In the genomic region with DNA sequence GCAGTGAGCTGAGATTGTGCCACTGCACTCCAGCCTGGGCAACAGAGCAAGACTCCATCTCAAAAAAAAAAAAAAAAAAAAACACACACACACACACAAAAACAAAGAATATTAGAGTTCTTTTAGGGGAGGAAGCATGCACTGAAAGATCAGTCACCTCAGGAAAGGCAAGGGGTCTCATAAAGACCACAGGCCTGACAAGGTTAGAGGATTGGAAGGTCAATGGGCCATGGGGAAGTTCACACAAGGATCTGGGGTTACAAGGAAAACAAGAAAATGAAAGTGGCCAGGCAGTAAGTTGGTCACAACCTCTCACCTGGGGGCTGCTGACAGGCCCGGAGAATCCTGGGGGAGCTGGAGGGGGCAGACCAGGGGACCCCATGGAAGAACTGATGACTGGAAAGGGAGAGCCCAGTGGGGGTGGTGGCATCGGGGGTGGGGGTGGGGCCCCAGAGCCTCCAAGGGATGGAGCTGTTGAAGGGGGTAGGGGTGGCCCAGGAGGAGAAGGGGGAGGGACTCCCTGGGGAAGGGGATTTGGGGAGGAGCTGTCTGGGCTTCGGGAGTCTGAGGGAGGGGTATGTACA, we compare ENCODE assay signal across 9 cellular contexts. TPM values are rescaled to one million over a fixed set of nuclear protein-coding genes. Genes with fewer than 3 reads are reported as not detected.
DNase-seq lines count a peak whose midpoint lies in the region; ATAC-seq and TF ChIP-seq lines count a peak whose summit lies in the region.
"Had no signal": no experiment of that assay in that cellular context is flagged by ENCODE, and none has a peak within 500 bp of the region (broad histone marks: within the 10 kb centered on the region; RNA-seq: fewer than 3 reads in every experiment).

No MANE protein-coding gene starts in this region.

- ATAC-seq in HG02623 (IDR thresholded peaks at IDR 0.05; ENCODE audit: unreplicated experiment) (no peak), GM18517 (IDR thresholded peaks at IDR 0.05; ENCODE audit: unreplicated experiment) (no peak), HG02840 (IDR thresholded peaks at IDR 0.05; ENCODE audit: low FRiP score, unreplicated experiment) (no peak)
- ATAC-seq: mucosa of descending colon had no signal

- TF ChIP-seq CTCF in LNCaP clone FGC (IDR thresholded peaks at IDR 0.05; ENCODE audit: control insufficient read depth, extremely low read depth, insufficient read depth) = no peak
- no peak for TF ChIP-seq CTCF in colonic mucosa (IDR thresholded peaks at IDR 0.05)
- TF ChIP-seq CTCF in nephron progenitor cell (IDR thresholded peaks at IDR 0.05) = no peak

- H3K27me3 Mint-ChIP-seq in nephron progenitor cell (ENCODE audit: low read depth, poor library complexity) = peaks cover 21% of the 10 kb centered on the region

- intact Hi-C loops in colonic mucosa (cut with DNase I) = no loop called here

- peaks cover 54% of the 10 kb centered on the region for H3K36me3 Mint-ChIP-seq in nephron progenitor cell (ENCODE audit: low read depth)

- H3K9me3 ChIP-seq in BLaER1 = no peaks in the 10 kb centered on the region
- H3K9me3 ChIP-seq in colonic mucosa = no peaks in the 10 kb centered on the region
- H3K9me3 ChIP-seq: mucosa of descending colon had no signal

- peak overlapping the region; percentile 86 for H3K27ac Mint-ChIP-seq in nephron progenitor cell

- no peak for DNase-seq in LNCaP clone FGC (ENCODE audit: low read depth)
- no peak for DNase-seq in colonic mucosa
- DNase-seq in nephron progenitor cell = no peak
- no peak for DNase-seq in hypothalamus (lab: John Stamatoyannopoulos, UW)

- H3K4me3 Mint-ChIP-seq in nephron progenitor cell = peak overlapping the region; percentile 99

- peaks cover 85% of the 10 kb centered on the region for H3K4me1 Mint-ChIP-seq in nephron progenitor cell

- H3K36me3 ChIP-seq in BLaER1 = peaks cover 66% of the 10 kb centered on the region
- H3K36me3 ChIP-seq in colonic mucosa = peaks cover 3% of the 10 kb centered on the region

- H3K27me3 ChIP-seq in BLaER1 (no peaks in the 10 kb centered on the region), colonic mucosa (no peaks in the 10 kb centered on the region)

- H3K9me3 Mint-ChIP-seq in nephron progenitor cell = no peaks in the 10 kb centered on the region

- H3K4me3 ChIP-seq in BLaER1 (peak overlapping the region; percentile 85), LNCaP clone FGC (ENCODE audit: low read depth, low read length) (peak overlapping the region; percentile 98), colonic mucosa (peak overlapping the region; percentile 75)

- peaks cover 44% of the 10 kb centered on the region for H3K4me1 ChIP-seq in BLaER1
- H3K4me1 ChIP-seq in colonic mucosa = peaks cover 15% of the 10 kb centered on the region

- H3K9ac ChIP-seq in BLaER1 (peak overlapping the region; percentile 97), colonic mucosa (ENCODE audit: low read depth in 2 of 2, low read length in 2 of 2) (peak overlapping the region in 1 of 2 donors; percentile 96)

- H4K20me1 ChIP-seq in BLaER1 = peaks cover 60% of the 10 kb centered on the region

- peak overlapping the region; percentile 97 for H3K4me2 ChIP-seq in BLaER1

- H3K27ac ChIP-seq in BLaER1 = peak overlapping the region; percentile 96; the same call in 1 of the 2 replicates
- no peak overlapping the region for H3K27ac ChIP-seq in colonic mucosa

RNA-seq across cellular contexts. Expression of gene RXRB, which starts 1.5 kb away (rescaled TPM):
- 10 to 100 TPM; 33.4 to 36.3 TPM for total RNA-seq in colonic mucosa

RNA-seq across cellular contexts. Expression of gene SLC39A7, which starts 1.7 kb away (rescaled TPM):
- total RNA-seq in colonic mucosa = 100 to 1,000 TPM; 170 to 212 TPM

RNA-seq across cellular contexts. Expression of gene HSD17B8, which starts 5.5 kb away (rescaled TPM):
- 10 to 100 TPM; 13.0 to 23.7 TPM for total RNA-seq in colonic mucosa

RNA-seq across cellular contexts. Expression of gene COL11A2, which starts 6.7 kb away (rescaled TPM):
- under 1 TPM; 0.13 to 0.44 TPM for total RNA-seq in colonic mucosa

RNA-seq across cellular contexts. Expression of gene RING1, which starts 9.4 kb away (rescaled TPM):
- 10 to 100 TPM; 24.8 to 30.9 TPM for total RNA-seq in colonic mucosa
